In the genomic region with DNA sequence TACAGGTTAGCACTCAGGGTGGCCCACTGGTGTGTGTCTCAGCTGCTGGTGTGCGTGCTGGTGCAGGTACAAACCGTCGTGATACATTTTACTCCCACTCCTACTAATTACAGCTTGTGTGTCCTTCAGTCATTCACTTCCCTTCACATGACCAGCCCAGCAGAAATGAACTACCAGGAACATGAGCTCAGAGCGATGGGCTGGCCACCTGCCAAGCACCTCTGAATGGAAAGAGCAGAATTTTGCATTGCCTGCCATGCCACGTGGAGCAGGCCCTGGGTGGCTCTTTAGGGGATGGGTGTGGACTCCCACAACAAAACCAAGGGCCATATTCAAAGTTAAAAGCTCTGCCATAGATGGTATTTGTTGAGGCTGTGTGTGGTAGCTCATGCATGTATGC, we compare ENCODE assay signal across 10 cellular contexts. TPM values are rescaled to one million over a fixed set of nuclear protein-coding genes. Genes with fewer than 3 reads are reported as not detected.
DNase-seq lines count a peak whose midpoint lies in the region; ATAC-seq and TF ChIP-seq lines count a peak whose summit lies in the region.
"Had no signal": no experiment of that assay in that cellular context is flagged by ENCODE, and none has a peak within 500 bp of the region (broad histone marks: within the 10 kb centered on the region; RNA-seq: fewer than 3 reads in every experiment).

No MANE protein-coding gene starts in this region.

- WGBS in right cardiac atrium, result 25% methylated on average over 5 of the region's 5 CpGs

- intact Hi-C loops in activated CD4-positive, alpha-beta memory T cell treated with anti-CD3 and anti-CD28 coated beads for 36 hours (cut with micrococcal nuclease), result no loop called here
- intact Hi-C loops in right cardiac atrium (cut with DNase I), result no loop called here
- intact Hi-C loops in uterus (cut with DNase I; ENCODE audit: low total_unique reads), result no loop called here

- no peak for TF ChIP-seq POLR2A in uterus (IDR thresholded peaks at IDR 0.05)

- no peak for TF ChIP-seq CTCF in uterus (IDR thresholded peaks at IDR 0.05)

- H3K27me3 ChIP-seq in SJCRH30 (no peaks in the 10 kb centered on the region), right cardiac atrium (ENCODE audit: control insufficient read depth, insufficient read depth) (peaks cover 3% of the 10 kb centered on the region), uterus (no peaks in the 10 kb centered on the region)
- H3K27me3 ChIP-seq: vagina had no signal

- no peak overlapping the region for H3K27ac Mint-ChIP-seq in activated CD4-positive, alpha-beta memory T cell treated with anti-CD3 and anti-CD28 coated beads for 36 hours
- H3K27ac Mint-ChIP-seq in activated CD4-positive, alpha-beta memory T cell treated with anti-CD3 and anti-CD28 coated beads, Interleukin-2, amount 10 ng/mL, durations not matched to agents 7 days and 5 days, result no peak overlapping the region

- no peaks in the 10 kb centered on the region; the same call in 1 of the 2 replicates for H3K9me3 ChIP-seq in SJCRH30 (replicated peaks)
- no peaks in the 10 kb centered on the region for H3K9me3 ChIP-seq in right cardiac atrium (ENCODE audit: control insufficient read depth, low read length)
- H3K9me3 ChIP-seq in uterus, result no peaks in the 10 kb centered on the region
- H3K9me3 ChIP-seq: SK-N-SH, vagina had no signal

- peak; percentile 17 for DNase-seq in activated CD4-positive, alpha-beta memory T cell treated with anti-CD3 and anti-CD28 coated beads for 36 hours
- no peak for DNase-seq in activated CD4-positive, alpha-beta memory T cell treated with anti-CD3 and anti-CD28 coated beads, Interleukin-2, amount 10 ng/mL, durations not matched to agents 7 days and 5 days
- DNase-seq in SJCRH30, result peak; percentile 66 to 69
- peak; percentile 61 to 87 (median 86) for DNase-seq in right cardiac atrium
- peak; percentile 29 to 37 for DNase-seq in uterus
- no peak for DNase-seq in stimulated activated CD4-positive, alpha-beta T cell treated with anti-CD3 and anti-CD28 coated beads, Interleukin-2, amount 100 ng/mL, for 48 hours
- DNase-seq in hepatic stellate cell (ENCODE audit: low spot score), result no peak
- DNase-seq: SK-N-SH had no signal

- H3K36me3 ChIP-seq in SJCRH30 (no peaks in the 10 kb centered on the region), uterus (no peaks in the 10 kb centered on the region)
- H3K36me3 ChIP-seq: vagina had no signal

- CTCF ChIA-PET in activated CD4-positive, alpha-beta memory T cell treated with anti-CD3 and anti-CD28 coated beads for 36 hours (lab: Charles Lee), result interaction anchor here (0.6 to 2.0 kb wide), 2 partner anchors 164 to 322 kb away, joined by 3 to 9 read pairs; no protein-coding TSS in a partner anchor
- CTCF ChIA-PET in activated CD4-positive, alpha-beta memory T cell treated with anti-CD3 and anti-CD28 coated beads, Interleukin-2, amount 10 ng/mL, durations not matched to agents 7 days and 5 days (lab: Charles Lee), result no interaction called here

- no peaks in the 10 kb centered on the region for H3K9me3 Mint-ChIP-seq in activated CD4-positive, alpha-beta memory T cell treated with anti-CD3 and anti-CD28 coated beads for 36 hours
- H3K9me3 Mint-ChIP-seq in activated CD4-positive, alpha-beta memory T cell treated with anti-CD3 and anti-CD28 coated beads, Interleukin-2, amount 10 ng/mL, durations not matched to agents 7 days and 5 days, result no peaks in the 10 kb centered on the region

- H3K27me3 Mint-ChIP-seq in activated CD4-positive, alpha-beta memory T cell treated with anti-CD3 and anti-CD28 coated beads for 36 hours, result no peaks in the 10 kb centered on the region
- H3K27me3 Mint-ChIP-seq in activated CD4-positive, alpha-beta memory T cell treated with anti-CD3 and anti-CD28 coated beads, Interleukin-2, amount 10 ng/mL, durations not matched to agents 7 days and 5 days, result no peaks in the 10 kb centered on the region

- peaks cover 6% of the 10 kb centered on the region; the same call in 1 of the 2 replicates for H3K4me1 ChIP-seq in SJCRH30
- no peaks in the 10 kb centered on the region for H3K4me1 ChIP-seq in right cardiac atrium (ENCODE audit: control insufficient read depth, insufficient read depth, low read length)
- H3K4me1 ChIP-seq in uterus, result no peaks in the 10 kb centered on the region
- H3K4me1 ChIP-seq: vagina had no signal

- peak; percentile 45 to 51 for ATAC-seq in right cardiac atrium
- ATAC-seq in GM19035 (IDR thresholded peaks at IDR 0.05; ENCODE audit: unreplicated experiment), result no peak

- no peaks in the 10 kb centered on the region for H3K36me3 Mint-ChIP-seq in activated CD4-positive, alpha-beta memory T cell treated with anti-CD3 and anti-CD28 coated beads for 36 hours
- H3K36me3 Mint-ChIP-seq in activated CD4-positive, alpha-beta memory T cell treated with anti-CD3 and anti-CD28 coated beads, Interleukin-2, amount 10 ng/mL, durations not matched to agents 7 days and 5 days (ENCODE audit: low read depth), result no peaks in the 10 kb centered on the region

- H3K4me3 Mint-ChIP-seq in activated CD4-positive, alpha-beta memory T cell treated with anti-CD3 and anti-CD28 coated beads for 36 hours, result no peak overlapping the region
- H3K4me3 Mint-ChIP-seq in activated CD4-positive, alpha-beta memory T cell treated with anti-CD3 and anti-CD28 coated beads, Interleukin-2, amount 10 ng/mL, durations not matched to agents 7 days and 5 days, result no peak overlapping the region

- H3K4me1 Mint-ChIP-seq in activated CD4-positive, alpha-beta memory T cell treated with anti-CD3 and anti-CD28 coated beads for 36 hours (ENCODE audit: low read depth), result peaks cover 6% of the 10 kb centered on the region
- H3K4me1 Mint-ChIP-seq in activated CD4-positive, alpha-beta memory T cell treated with anti-CD3 and anti-CD28 coated beads, Interleukin-2, amount 10 ng/mL, durations not matched to agents 7 days and 5 days, result peaks cover 9% of the 10 kb centered on the region

- POLR2A ChIA-PET in activated CD4-positive, alpha-beta memory T cell treated with anti-CD3 and anti-CD28 coated beads for 36 hours (lab: Charles Lee), result interaction anchor here (0.6 to 0.7 kb wide), 2 partner anchors 31 to 1560 kb away, joined by 3 read pairs; no protein-coding TSS in a partner anchor
- POLR2A ChIA-PET in activated CD4-positive, alpha-beta memory T cell treated with anti-CD3 and anti-CD28 coated beads, Interleukin-2, amount 10 ng/mL, durations not matched to agents 7 days and 5 days (lab: Charles Lee), result no interaction called here

- no peak overlapping the region for H3K4me3 ChIP-seq in SJCRH30
- no peak overlapping the region for H3K4me3 ChIP-seq in right cardiac atrium (ENCODE audit: low read length)
- H3K4me3 ChIP-seq in uterus, result no peak overlapping the region
- H3K4me3 ChIP-seq: vagina had no signal

- no peak overlapping the region for H3K27ac ChIP-seq in SJCRH30
- H3K27ac ChIP-seq in right cardiac atrium (ENCODE audit: low read length), result no peak overlapping the region
- no peak overlapping the region for H3K27ac ChIP-seq in uterus
- H3K27ac ChIP-seq: vagina had no signal

RNA-seq across cellular contexts. Expression of a gene that starts 58.9 kb away (rescaled TPM):
- total RNA-seq in activated CD4-positive, alpha-beta memory T cell treated with anti-CD3 and anti-CD28 coated beads for 36 hours, result 10 to 100 TPM; 65.7 to 66.0 TPM
- 10 to 100 TPM; 30.6 to 37.4 TPM for total RNA-seq in activated CD4-positive, alpha-beta memory T cell treated with anti-CD3 and anti-CD28 coated beads, Interleukin-2, amount 10 ng/mL, durations not matched to agents 7 days and 5 days
- total RNA-seq in SJCRH30 (2014; rRNA removed; shearing (Covaris generic)), result 33.1 and 37.0 TPM in 2 replicates
- 10 to 100 TPM in 2 of 4 donors, 1 to 10 TPM in 2; 8.9 to 14.7 (median 10.7) TPM for total RNA-seq in right cardiac atrium
- polyA plus RNA-seq in right cardiac atrium, result 4.3 TPM
- 10 to 100 TPM; 37.4 to 45.6 (median 39.9) TPM for total RNA-seq in uterus

Comparison
In these comparisons a context has a peak if more than half of its experiments do, and no peak if none do; other contexts are left out.
1. DNase-seq: peak in activated CD4-positive, alpha-beta memory T cell treated with anti-CD3 and anti-CD28 coated beads for 36 hours (single experiment), SJCRH30 (2 of 2), right cardiac atrium (3 of 3) and uterus (2 of 2); none in activated CD4-positive, alpha-beta memory T cell treated with anti-CD3 and anti-CD28 coated beads, Interleukin-2, amount 10 ng/mL, durations not matched to agents 7 days and 5 days (single experiment), stimulated activated CD4-positive, alpha-beta T cell treated with anti-CD3 and anti-CD28 coated beads, Interleukin-2, amount 100 ng/mL, for 48 hours (0 of 2) and hepatic stellate cell (single experiment).